ENCODE assay signal across 9 cellular contexts in genomic region chr10:132398566-132398991, GRCh38. TPM values are rescaled to one million over a fixed set of nuclear protein-coding genes. Genes with fewer than 3 reads are reported as not detected.
DNase-seq lines count a peak whose midpoint lies in the region; ATAC-seq, FAIRE-seq and TF ChIP-seq lines count a peak whose summit lies in the region.
"Had no signal": no experiment of that assay in that cellular context is flagged by ENCODE, and none has a peak within 500 bp of the region (broad histone marks: within the 10 kb centered on the region; RNA-seq: fewer than 3 reads in every experiment).

No MANE protein-coding gene starts in this region.

- H3K4me3 Mint-ChIP-seq in Calu3 (ENCODE audit: low read depth, unreplicated experiment) (peak overlapping the region; percentile 77), glutamatergic neuron (ENCODE audit: unreplicated experiment) (peak overlapping the region; percentile 57)

- TF ChIP-seq CTCF in Calu3 (IDR thresholded peaks at IDR 0.05; ENCODE audit: unreplicated experiment) (no peak), Panc1 (IDR thresholded peaks at IDR 0.05) (no peak), glutamatergic neuron (IDR thresholded peaks at IDR 0.05; ENCODE audit: partially characterized antibody, unreplicated experiment) (no peak), gastrocnemius medialis (IDR thresholded peaks at IDR 0.05 in 4 of 5, conservative IDR thresholded peaks at IDR 0.05 in 1 of 5) (no peak)

- H3K4me3 ChIP-seq in Panc1 (ENCODE audit: low read depth in 2 of 2, low read length in 2 of 2) (peak overlapping the region; percentile 63 to 81), gastrocnemius medialis (peak overlapping the region in 2 of 4 donors; percentile 69 to 96)

- POLR2A ChIA-PET in Panc1 (lab: Charles Lee): no interaction called here

- TSS peak; percentile 36 for BruUV-seq in Calu3 (replicated peaks; lab: Mats Ljungman, UMichigan)
- no TSS peak for BruUV-seq in Panc1 (replicated peaks; lab: Mats Ljungman, UMichigan)

- H3K27me3 Mint-ChIP-seq in Calu3 (ENCODE audit: unreplicated experiment): no peaks in the 10 kb centered on the region
- H3K27me3 Mint-ChIP-seq in glutamatergic neuron (ENCODE audit: unreplicated experiment): peaks cover 2% of the 10 kb centered on the region

- H3K27ac Mint-ChIP-seq in Calu3 (ENCODE audit: unreplicated experiment) (no peak overlapping the region), glutamatergic neuron (ENCODE audit: unreplicated experiment) (no peak overlapping the region)

- CTCF ChIA-PET in Calu3 (lab: Charles Lee) (no interaction called here), Panc1 (lab: Charles Lee) (no interaction called here)

- DNase-seq in Calu3 (no peak), Panc1 (ENCODE audit: low read depth, low spot score) (no peak), glutamatergic neuron (peak; percentile 31), gastrocnemius medialis (no peak), pons (ENCODE audit: low spot score) (no peak), HTR-8/SVneo (ENCODE audit: insufficient read length, low spot score) (no peak), NCI-H2107 treated with DMSO at 0.1 percent for 48 hours (lab: John Stamatoyannopoulos, UW; ENCODE audit: unreplicated experiment) (no peak)
- DNase-seq: activated gamma-delta T cell had no signal

- in situ Hi-C loops in Panc1 (cut with HindIII; ENCODE audit: low pct_unique_long_range_greater_than_20kb, low sequenced_read_pairs): no loop called here
- in situ Hi-C loops in gastrocnemius medialis (cut with MboI; ENCODE audit: low sequenced_read_pairs in 4 of 4): loop anchor here in 3 of 4 donors (25.0 kb wide), 2 partner anchors 139 to 239 kb away; partner anchors contain the start of gene INPP5A (in 1 of the 3)

- H3K27me3 ChIP-seq in Panc1 (ENCODE audit: control insufficient read depth, insufficient read depth, low read length): no peaks in the 10 kb centered on the region
- H3K27me3 ChIP-seq in gastrocnemius medialis: no peaks in the 10 kb centered on the region

- intact Hi-C loops in Calu3 (cut with micrococcal nuclease; ENCODE audit: unreplicated experiment): no loop called here
- intact Hi-C loops in Panc1 (cut with micrococcal nuclease; ENCODE audit: unreplicated experiment): no loop called here
- intact Hi-C loops in gastrocnemius medialis (cut with DNase I; ENCODE audit: low total_unique reads): loop anchor here (5.0 to 10.0 kb wide), 2 partner anchors 176 to 229 kb away; no protein-coding TSS in a partner anchor

- peak overlapping the region; percentile 93 for H3K27ac ChIP-seq in Panc1 (ENCODE audit: low read length)
- peak overlapping the region; percentile 87 to 94 (median 90) for H3K27ac ChIP-seq in gastrocnemius medialis

- no peaks in the 10 kb centered on the region for H3K9me3 ChIP-seq in Panc1 (ENCODE audit: control insufficient read depth, insufficient read depth, low read depth, low read length)
- H3K9me3 ChIP-seq in gastrocnemius medialis: no peaks in the 10 kb centered on the region

- no peaks in the 10 kb centered on the region for H3K36me3 ChIP-seq in Panc1 (ENCODE audit: control insufficient read depth, insufficient read depth, low read length)
- no peaks in the 10 kb centered on the region for H3K36me3 ChIP-seq in gastrocnemius medialis

- peaks cover 10% of the 10 kb centered on the region for H3K36me3 Mint-ChIP-seq in Calu3 (ENCODE audit: insufficient read depth, unreplicated experiment)
- no peaks in the 10 kb centered on the region for H3K36me3 Mint-ChIP-seq in glutamatergic neuron (ENCODE audit: unreplicated experiment)

- TF ChIP-seq POLR2A in gastrocnemius medialis (IDR thresholded peaks at IDR 0.05): no peak

- H3K4me1 ChIP-seq in Panc1 (ENCODE audit: control insufficient read depth, insufficient read depth, low read length) (peaks cover 51% of the 10 kb centered on the region), gastrocnemius medialis (peaks cover 19 to 38% of the 10 kb centered on the region in 2 donors)

- H3K4me1 Mint-ChIP-seq in Calu3 (ENCODE audit: low read depth, unreplicated experiment): no peaks in the 10 kb centered on the region
- H3K4me1 Mint-ChIP-seq in glutamatergic neuron (ENCODE audit: low read depth, unreplicated experiment): peaks cover 10% of the 10 kb centered on the region

- ATAC-seq in Panc1 (no peak), gastrocnemius medialis (no peak), HG02840 (IDR thresholded peaks at IDR 0.05; ENCODE audit: low FRiP score, unreplicated experiment) (no peak)

- FAIRE-seq in HTR-8/SVneo (lab: Jason Lieb, UNC): no peak

- no peaks in the 10 kb centered on the region for H3K9me3 Mint-ChIP-seq in Calu3 (ENCODE audit: low read depth, unreplicated experiment)
- H3K9me3 Mint-ChIP-seq in glutamatergic neuron (ENCODE audit: unreplicated experiment): peaks cover 8% of the 10 kb centered on the region

RNA-seq across cellular contexts. Expression of gene PWWP2B, which starts 1.6 kb away (rescaled TPM):
- total RNA-seq in Calu3 (2022) (12.9 and 15.8 TPM in 2 replicates), Panc1 (2021; ENCODE audit: unreplicated experiment) (51.6 TPM), glutamatergic neuron (ENCODE audit: unreplicated experiment) (49.4 TPM), gastrocnemius medialis (10 to 100 TPM; 22.7 to 30.9 (median 24.4) TPM)
- 56.2 TPM for polyA plus RNA-seq in Panc1 (2012; ENCODE audit: insufficient read length)
